Comparison of ENCODE assay signal across 1 cellular context in genomic region chr4:140346136-140346535, GRCh38.
TF ChIP-seq lines count a peak whose summit lies in the region.

No MANE protein-coding gene starts in this region.

TF ChIP-seq in WTC11, 78 proteins besides CTCF, POLR2A, EP300 and RAD21 (continued from another document):
- TF ChIP-seq ARID4B (CRISPR knock-in tag; IDR thresholded peaks at IDR 0.05; ENCODE audit: borderline replicate concordance) (no peak), SMAD4 (CRISPR knock-in tag; IDR thresholded peaks at IDR 0.05) (no peak), ZNF263 (CRISPR knock-in tag; IDR thresholded peaks at IDR 0.05; ENCODE audit: low read depth) (no peak), ERG (CRISPR knock-in tag; IDR thresholded peaks at IDR 0.05) (no peak), GTF2I (CRISPR knock-in tag; conservative IDR thresholded peaks at IDR 0.05) (no peak), ATF1 (CRISPR knock-in tag; IDR thresholded peaks at IDR 0.05) (no peak), IRF1 (CRISPR knock-in tag; IDR thresholded peaks at IDR 0.05) (no peak), ZNF281 (CRISPR knock-in tag; IDR thresholded peaks at IDR 0.05) (no peak), ZNF317 (CRISPR knock-in tag; IDR thresholded peaks at IDR 0.05; ENCODE audit: borderline replicate concordance, low read depth) (no peak), FOXP4 (CRISPR knock-in tag; IDR thresholded peaks at IDR 0.05) (no peak), SOX15 (CRISPR knock-in tag; IDR thresholded peaks at IDR 0.05) (no peak), KAT7 (CRISPR knock-in tag; IDR thresholded peaks at IDR 0.05; ENCODE audit: borderline replicate concordance) (no peak), PRDM15 (CRISPR knock-in tag; IDR thresholded peaks at IDR 0.05) (no peak), ZNF138 (CRISPR knock-in tag; conservative IDR thresholded peaks at IDR 0.05) (no peak), ZMAT4 (CRISPR knock-in tag; IDR thresholded peaks at IDR 0.05) (no peak), MXD4 (CRISPR knock-in tag; IDR thresholded peaks at IDR 0.05; ENCODE audit: borderline replicate concordance) (no peak)
